Comparison of ENCODE assay signal across 12 cellular contexts in the genomic region with DNA sequence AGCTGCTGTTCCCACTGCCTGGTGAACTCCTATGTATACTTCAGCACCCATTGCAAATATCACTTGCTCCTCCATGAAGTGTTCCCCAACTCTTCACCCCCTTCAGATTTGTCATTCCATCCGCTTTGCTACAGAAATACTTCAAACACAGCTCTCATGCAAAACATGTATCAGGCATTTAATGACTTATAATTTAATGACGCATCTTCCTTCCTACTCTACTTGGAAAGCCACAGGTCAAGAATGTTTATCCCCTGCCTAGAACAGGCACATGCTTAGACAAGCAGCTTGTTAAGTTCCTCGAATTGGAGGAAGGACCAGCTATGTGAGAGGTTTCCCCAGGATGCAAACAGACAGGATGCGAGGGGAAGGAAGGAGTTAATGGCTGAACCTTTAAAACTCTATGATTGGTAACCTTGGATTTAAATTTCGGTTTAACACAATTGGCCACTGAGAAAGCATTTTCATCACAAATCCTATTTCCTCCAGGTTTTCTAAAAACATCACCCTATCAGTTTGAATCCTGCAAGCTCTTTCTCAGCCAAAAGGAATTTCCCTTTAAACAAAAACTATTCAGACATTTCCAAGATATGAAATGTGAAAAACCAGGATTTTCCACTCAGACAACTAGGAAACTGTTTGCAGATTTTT. TPM values are rescaled to one million over a fixed set of nuclear protein-coding genes. Genes with fewer than 3 reads are reported as not detected.
DNase-seq lines count a peak whose midpoint lies in the region; ATAC-seq and TF ChIP-seq lines count a peak whose summit lies in the region.
"Had no signal": no experiment of that assay in that cellular context is flagged by ENCODE, and none has a peak within 500 bp of the region (broad histone marks: within the 10 kb centered on the region; RNA-seq: fewer than 3 reads in every experiment).

No MANE protein-coding gene starts in this region.

- H3K9me3 Mint-ChIP-seq in activated CD8-positive, alpha-beta T cell treated with anti-CD3 and anti-CD28 coated beads, Interleukin-2, amount 10 ng/mL, durations not matched to agents 7 days and 5 days (ENCODE audit: insufficient read depth): no peaks in the 10 kb centered on the region
- H3K9me3 Mint-ChIP-seq in type B pancreatic cell: no peaks in the 10 kb centered on the region
- H3K9me3 Mint-ChIP-seq: endodermal cell, neural crest cell had no signal

- no peak for ATAC-seq in activated CD8-positive, alpha-beta T cell treated with anti-CD3 and anti-CD28 coated beads, Interleukin-2, amount 10 ng/mL, durations not matched to agents 7 days and 5 days
- no peak for ATAC-seq in left colon

- no peaks in the 10 kb centered on the region for H3K27me3 ChIP-seq in BJ (ENCODE audit: control insufficient read depth, insufficient read depth, low read length)
- no peaks in the 10 kb centered on the region for H3K27me3 ChIP-seq in prostate gland (replicated peaks; ENCODE audit: insufficient read depth)

- H3K27me3 Mint-ChIP-seq in activated CD8-positive, alpha-beta T cell treated with anti-CD3 and anti-CD28 coated beads, Interleukin-2, amount 10 ng/mL, durations not matched to agents 7 days and 5 days (ENCODE audit: low read depth): no peaks in the 10 kb centered on the region
- H3K27me3 Mint-ChIP-seq in type B pancreatic cell: no peaks in the 10 kb centered on the region

- DNase-seq in BJ (ENCODE audit: low read depth) (peak; percentile 85), foreskin fibroblast (peak; percentile 90 to 92), prostate gland (ENCODE audit: low spot score) (no peak), left colon (no peak), type B pancreatic cell (ENCODE audit: extremely low spot score, unreplicated experiment) (no peak), COLO668 (lab: John Stamatoyannopoulos, UW; ENCODE audit: unreplicated experiment) (no peak)
- no peak for DNase-seq in activated CD8-positive, alpha-beta T cell treated with anti-CD3 and anti-CD28 coated beads, Interleukin-2, amount 10 ng/mL, durations not matched to agents 7 days and 5 days
- DNase-seq: C1 segment of cervical spinal cord, endodermal cell, NCI-H2171 treated with DMSO at 0.1 percent for 48 hours had no signal

- H3K4me3 ChIP-seq in BJ (ENCODE audit: low read depth, low read length) (no peak overlapping the region), foreskin fibroblast (ENCODE audit: low read depth in 1 of 2, low read length in 2 of 2) (no peak overlapping the region), prostate gland (no peak overlapping the region)

- peaks cover 30% of the 10 kb centered on the region for H3K4me1 ChIP-seq in prostate gland (replicated peaks)

- 34 to 58% (median 42%) methylated on average over 5 of the region's 5 CpGs for WGBS in adipose tissue, 3 donors
- 25% methylated on average over 5 of the region's 5 CpGs for WGBS in prostate gland

- H3K36me3 ChIP-seq in BJ (ENCODE audit: control insufficient read depth, insufficient read depth, low read length) (no peaks in the 10 kb centered on the region), prostate gland (no peaks in the 10 kb centered on the region)

- no peaks in the 10 kb centered on the region for H3K9me3 ChIP-seq in prostate gland

- POLR2A ChIA-PET in BJ (lab: Charles Lee): interaction anchor here (0.7 to 1.1 kb wide), 2 partner anchors 9 to 53 kb away, joined by 4 to 6 read pairs; no protein-coding TSS in a partner anchor
- POLR2A ChIA-PET in activated CD8-positive, alpha-beta T cell treated with anti-CD3 and anti-CD28 coated beads, Interleukin-2, amount 10 ng/mL, durations not matched to agents 7 days and 5 days (lab: Charles Lee): no interaction called here

- H3K4me3 Mint-ChIP-seq in activated CD8-positive, alpha-beta T cell treated with anti-CD3 and anti-CD28 coated beads, Interleukin-2, amount 10 ng/mL, durations not matched to agents 7 days and 5 days: no peak overlapping the region
- no peak overlapping the region for H3K4me3 Mint-ChIP-seq in type B pancreatic cell
- H3K4me3 Mint-ChIP-seq: endodermal cell, neural crest cell had no signal

- peaks cover 15% of the 10 kb centered on the region for H3K4me1 Mint-ChIP-seq in activated CD8-positive, alpha-beta T cell treated with anti-CD3 and anti-CD28 coated beads, Interleukin-2, amount 10 ng/mL, durations not matched to agents 7 days and 5 days (ENCODE audit: low read depth)
- peaks cover 50% of the 10 kb centered on the region for H3K4me1 Mint-ChIP-seq in type B pancreatic cell (ENCODE audit: unreplicated experiment)

- no peak for TF ChIP-seq POLR2A in prostate gland (IDR thresholded peaks at IDR 0.05)

- no peaks in the 10 kb centered on the region for H3K36me3 Mint-ChIP-seq in activated CD8-positive, alpha-beta T cell treated with anti-CD3 and anti-CD28 coated beads, Interleukin-2, amount 10 ng/mL, durations not matched to agents 7 days and 5 days (ENCODE audit: low read depth)
- H3K36me3 Mint-ChIP-seq in type B pancreatic cell: peaks cover 19% of the 10 kb centered on the region

- no peak overlapping the region for H3K27ac Mint-ChIP-seq in activated CD8-positive, alpha-beta T cell treated with anti-CD3 and anti-CD28 coated beads, Interleukin-2, amount 10 ng/mL, durations not matched to agents 7 days and 5 days
- H3K27ac Mint-ChIP-seq in type B pancreatic cell: no peak overlapping the region
- H3K27ac Mint-ChIP-seq: endodermal cell had no signal

- TF ChIP-seq CTCF in BJ (IDR thresholded peaks at IDR 0.05; ENCODE audit: insufficient read depth, low read depth, low read length): no peak
- TF ChIP-seq CTCF in foreskin fibroblast (IDR thresholded peaks at IDR 0.05; ENCODE audit: low read depth, low read length): no peak
- TF ChIP-seq CTCF in prostate gland (IDR thresholded peaks at IDR 0.05): no peak
- no peak for TF ChIP-seq CTCF in type B pancreatic cell (conservative IDR thresholded peaks at IDR 0.05)

- CTCF ChIA-PET in BJ (lab: Yijun Ruan, JAX): interaction anchor here (3.7 kb wide), 1 partner anchor 12 kb away, joined by 22 read pairs; a partner anchor contains a TSS
- CTCF ChIA-PET in activated CD8-positive, alpha-beta T cell treated with anti-CD3 and anti-CD28 coated beads, Interleukin-2, amount 10 ng/mL, durations not matched to agents 7 days and 5 days (lab: Charles Lee): interaction anchor here (1.3 to 5.1 kb wide), 3 partner anchors 11 to 335 kb away, joined by 4 to 36 read pairs (median 5); a partner anchor contains a TSS

- H3K27ac ChIP-seq in adipose tissue (ENCODE audit: low read depth, low read length) (peak overlapping the region; percentile 58), prostate gland (peak overlapping the region; percentile 21 to 52)

- intact Hi-C loops in prostate gland (cut with DNase I): no loop called here
- intact Hi-C loops in left colon (cut with DNase I, micrococcal nuclease): loop anchor here in 1 of 2 donors (10.0 kb wide), 1 partner anchor 46 kb away; no protein-coding TSS in a partner anchor

RNA-seq across cellular contexts. Expression of a gene that starts 11.5 kb away (rescaled TPM):
- polyA plus RNA-seq in BJ (2011; rRNA removed): 50.3 and 62.2 TPM in 2 replicates
- polyA minus RNA-seq in BJ (2011; rRNA and poly(A)+ RNA removed): 87.7 and 119 TPM in 2 replicates
- 10 to 100 TPM in 2 of 3 donors, 1 to 10 TPM in 1; 7.9 to 14.1 (median 11.5) TPM for polyA plus RNA-seq in adipose tissue
- total RNA-seq in prostate gland: 10 to 100 TPM; 34.1 to 42.0 TPM
- 10 to 100 TPM; 24.7 to 25.9 TPM for total RNA-seq in activated CD8-positive, alpha-beta T cell treated with anti-CD3 and anti-CD28 coated beads, Interleukin-2, amount 10 ng/mL, durations not matched to agents 7 days and 5 days
- 10 to 100 TPM; 39.2 to 41.5 TPM for total RNA-seq in left colon
- total RNA-seq in type B pancreatic cell (ENCODE audit: low replicate concordance): 85.8 and 173 TPM in 2 replicates

Comparison
In these comparisons a context has a peak if more than half of its experiments do, and no peak if none do; other contexts are left out.
1. DNase-seq: peak in BJ (single experiment) and foreskin fibroblast (2 of 2); none in prostate gland (single experiment), activated CD8-positive, alpha-beta T cell treated with anti-CD3 and anti-CD28 coated beads, Interleukin-2, amount 10 ng/mL, durations not matched to agents 7 days and 5 days (single experiment), left colon (0 of 2), type B pancreatic cell (single experiment) and COLO668 (single experiment).